Comparison of ENCODE assay signal across 9 cellular contexts in genomic region chr15:41568350-41569017, GRCh38. TPM values are rescaled to one million over a fixed set of nuclear protein-coding genes. Genes with fewer than 3 reads are reported as not detected.
DNase-seq lines count a peak whose midpoint lies in the region; ATAC-seq, FAIRE-seq and TF ChIP-seq lines count a peak whose summit lies in the region.
"Had no signal": no experiment of that assay in that cellular context is flagged by ENCODE, and none has a peak within 500 bp of the region (broad histone marks: within the 10 kb centered on the region; RNA-seq: fewer than 3 reads in every experiment).

No MANE protein-coding gene starts in this region.

- no peaks in the 10 kb centered on the region for H3K27me3 ChIP-seq in NT2/D1 (ENCODE audit: insufficient read depth, insufficient read length)

- CTCF ChIA-PET in A549 (lab: Yijun Ruan, JAX), result interaction anchor here (1.0 to 1.7 kb wide), 2 partner anchors 11 to 102 kb away, joined by 3 to 4 read pairs; no protein-coding TSS in a partner anchor

- POLR2A ChIA-PET in A549 (lab: Yijun Ruan, JAX), result interaction anchor here (0.6 kb wide), 1 partner anchor 136 kb away, joined by 4 read pairs; no protein-coding TSS in a partner anchor

- peaks cover 20% of the 10 kb centered on the region for H3K36me3 Mint-ChIP-seq in mesothelial cell of epicardium

- peak overlapping the region; percentile 4 for H3K4me3 Mint-ChIP-seq in mesothelial cell of epicardium

- no peaks in the 10 kb centered on the region for H3K9me3 Mint-ChIP-seq in mesothelial cell of epicardium

- DNase-seq in A549 (ENCODE audit: low read depth in 1 of 2, low spot score in 1 of 2), result peak in 1 of 2 experiments; percentile 20
- peak; percentile 95 for DNase-seq in NT2/D1 (ENCODE audit: low read depth, low spot score)
- peak; percentile 54 for DNase-seq in epidermal melanocyte (ENCODE audit: insufficient read length, low spot score)
- DNase-seq in mesothelial cell of epicardium (ENCODE audit: low spot score in 2 of 2, unreplicated experiment in 2 of 2), result peak; percentile 52 to 78
- no peak for DNase-seq in NCI-H524 treated with DMSO at 0.1 percent for 48 hours (lab: John Stamatoyannopoulos, UW)
- no peak for DNase-seq in NCI-H1436 treated with DMSO at 0.1 percent for 48 hours (lab: John Stamatoyannopoulos, UW)
- DNase-seq in COR-L47 (lab: John Stamatoyannopoulos, UW), result no peak
- no peak for DNase-seq in activated gamma-delta T cell (lab: John Stamatoyannopoulos, UW)
- DNase-seq: activated effector memory CD4-positive, alpha-beta T cell treated with Interleukin-2 at 50 U/mL for 16 hours had no signal

- no peak overlapping the region for H3K4me3 ChIP-seq in A549
- H3K4me3 ChIP-seq in NT2/D1 (ENCODE audit: insufficient read length, low read depth), result no peak overlapping the region

- no peak for TF ChIP-seq EP300 in A549 (IDR thresholded peaks at IDR 0.05)

- TF ChIP-seq CTCF in A549 (IDR thresholded peaks at IDR 0.05) (no peak), mesothelial cell of epicardium (IDR thresholded peaks at IDR 0.05; ENCODE audit: unreplicated experiment) (no peak)

- 0 out of 3 replicates have a peak overlapping the region, but pooled peaks have one; percentile 6 for H3K4me2 ChIP-seq in A549

- H3K9me3 ChIP-seq in A549, result no peaks in the 10 kb centered on the region
- H3K9me3 ChIP-seq in NT2/D1 (ENCODE audit: insufficient read depth, low read length), result no peaks in the 10 kb centered on the region

- no peak for FAIRE-seq in A549 (lab: Jason Lieb, UNC)

- TF ChIP-seq POLR2A in A549 (IDR thresholded peaks at IDR 0.05; ENCODE audit: low read length), result no peak

- TF ChIP-seq RAD21 in A549 (conservative IDR thresholded peaks at IDR 0.05 in 1 of 2, IDR thresholded peaks at IDR 0.05 in 1 of 2), result no peak

- no peaks in the 10 kb centered on the region for H3K27me3 Mint-ChIP-seq in mesothelial cell of epicardium (ENCODE audit: low read depth)

- H3K27ac ChIP-seq in A549, result no peak overlapping the region

- ATAC-seq in A549, result peak in 1 of 2 experiments; percentile 21; a peak in 2 of 6 replicates

- peak overlapping the region; percentile 76 for H3K9ac ChIP-seq in NT2/D1 (ENCODE audit: insufficient read length, low read depth)

- peaks cover 52% of the 10 kb centered on the region for H3K4me1 Mint-ChIP-seq in mesothelial cell of epicardium

- H3K27ac Mint-ChIP-seq in mesothelial cell of epicardium, result peak overlapping the region; percentile 94

- peaks cover 80% of the 10 kb centered on the region for H3K36me3 ChIP-seq in NT2/D1 (ENCODE audit: insufficient read depth, insufficient read length, low read length)

- H3K4me1 ChIP-seq in A549 (peaks cover 13% of the 10 kb centered on the region), NT2/D1 (ENCODE audit: insufficient read depth, insufficient read length) (peaks cover 23% of the 10 kb centered on the region)

- WGBS in A549 (ENCODE audit: missing lambda C conversion rate), result 72% methylated on average over 5 of the region's 8 CpGs

TF ChIP-seq in A549, 52 proteins besides CTCF, POLR2A, EP300 and RAD21:
- TF ChIP-seq FOXS1 (CRISPR knock-in tag; IDR thresholded peaks at IDR 0.05) (no peak), CBX2 (IDR thresholded peaks at IDR 0.05; ENCODE audit: borderline replicate concordance, low read depth) (no peak), ELK1 (IDR thresholded peaks at IDR 0.05; ENCODE audit: low read depth, low read length) (no peak), HDAC2 (IDR thresholded peaks at IDR 0.05) (no peak), RARB (CRISPR knock-in tag; IDR thresholded peaks at IDR 0.05) (no peak), FOSL2 (IDR thresholded peaks at IDR 0.05) (no peak), FOSL2 (CRISPR knock-in tag; IDR thresholded peaks at IDR 0.05) (no peak), JUNB (IDR thresholded peaks at IDR 0.05) (no peak), CBX8 (IDR thresholded peaks at IDR 0.05) (no peak), PBX3 (IDR thresholded peaks at IDR 0.05) (no peak), ZNF302 (CRISPR knock-in tag; IDR thresholded peaks at IDR 0.05) (no peak), JUN (IDR thresholded peaks at IDR 0.05) (no peak), EHMT2 (IDR thresholded peaks at IDR 0.05; ENCODE audit: low read depth) (no peak), ZSCAN20 (CRISPR knock-in tag; IDR thresholded peaks at IDR 0.05) (no peak), MAX (IDR thresholded peaks at IDR 0.05) (no peak), E2F6 (IDR thresholded peaks at IDR 0.05; ENCODE audit: borderline replicate concordance, low read depth) (no peak), FOSB (CRISPR knock-in tag; IDR thresholded peaks at IDR 0.05) (no peak), KDM1A (IDR thresholded peaks at IDR 0.05; ENCODE audit: low read depth) (no peak)

RNA-seq across cellular contexts. Expression of gene TYRO3, which starts 9.5 kb away (rescaled TPM):
- polyA plus RNA-seq in A549 (2011; rRNA removed), result 8.1 and 11.8 TPM in 2 replicates
- 8.8 and 12.4 TPM in 2 replicates for polyA plus RNA-seq in A549 (2012; cell fraction: cytosol; rRNA removed)
- polyA plus RNA-seq in A549 (2012; cell fraction: nucleus; rRNA removed), result 13.0 and 16.9 TPM in 2 replicates
- polyA plus RNA-seq in A549 (2017; fragmentation: RNase III; extraction: RNeasy Plus Mini Kit Qiagen cat#74134 plus additional on column Dnase treatment), result 7.2 to 7.9 TPM (median 7.6 TPM) in 3 replicates
- polyA minus RNA-seq in A549 (2011; rRNA and poly(A)+ RNA removed), result 26.5 and 27.9 TPM in 2 replicates
- 94.4 to 104 TPM (median 95.8 TPM) in 3 replicates for total RNA-seq in mesothelial cell of epicardium

RNA-seq across cellular contexts. Expression of gene RPAP1, which starts 24.4 kb away (rescaled TPM):
- 8.1 and 10.0 TPM in 2 replicates for polyA plus RNA-seq in A549 (2011; rRNA removed)
- 13.7 and 16.4 TPM in 2 replicates for polyA plus RNA-seq in A549 (2012; cell fraction: cytosol; rRNA removed)
- 34.2 and 47.9 TPM in 2 replicates for polyA plus RNA-seq in A549 (2012; cell fraction: nucleus; rRNA removed)
- polyA plus RNA-seq in A549 (2017; fragmentation: RNase III; extraction: RNeasy Plus Mini Kit Qiagen cat#74134 plus additional on column Dnase treatment), result 11.9 to 13.1 TPM (median 12.7 TPM) in 3 replicates
- polyA minus RNA-seq in A549 (2011; rRNA and poly(A)+ RNA removed), result 9.7 and 15.1 TPM in 2 replicates
- total RNA-seq in mesothelial cell of epicardium, result 54.0 to 65.5 TPM (median 54.8 TPM) in 3 replicates

RNA-seq across cellular contexts. Expression of gene LTK, which starts 54.9 kb away (rescaled TPM):
- polyA plus RNA-seq in A549 (2011; rRNA removed) (0.09 and 0.10 TPM in 2 replicates), A549 (2017; fragmentation: RNase III; extraction: RNeasy Plus Mini Kit Qiagen cat#74134 plus additional on column Dnase treatment) (0.16 to 0.17 TPM (median 0.16 TPM) in 3 replicates)
- 0.09 and 0.16 TPM in 2 replicates for polyA plus RNA-seq in A549 (2012; cell fraction: cytosol; rRNA removed)
- polyA plus RNA-seq in A549 (2012; cell fraction: nucleus; rRNA removed), result 0.69 and 0.82 TPM in 2 replicates
- polyA minus RNA-seq in A549 (2011; rRNA and poly(A)+ RNA removed), result not detected in 2 replicates
- 0.91 to 1.2 TPM (median 1.0 TPM) in 3 replicates for total RNA-seq in mesothelial cell of epicardium

Comparison
In these comparisons a context has a peak if more than half of its experiments do, and no peak if none do; other contexts are left out.
1. DNase-seq: peak in NT2/D1 (single experiment), epidermal melanocyte (single experiment) and mesothelial cell of epicardium (2 of 2); none in NCI-H524 treated with DMSO at 0.1 percent for 48 hours (single experiment), NCI-H1436 treated with DMSO at 0.1 percent for 48 hours (single experiment), COR-L47 (single experiment) and activated gamma-delta T cell (single experiment).